In genomic region chr6:165818200-165818599, GRCh38 we compare ENCODE assay signal across 1 cellular context.
TF ChIP-seq lines count a peak whose summit lies in the region.

No MANE protein-coding gene starts in this region.

TF ChIP-seq in GM23338, 12 proteins besides CTCF, POLR2A, EP300 and RAD21 (continued from another document):
- TF ChIP-seq REST (IDR thresholded peaks at IDR 0.05; ENCODE audit: unreplicated experiment): no peak
- TF ChIP-seq, protein P1, sequence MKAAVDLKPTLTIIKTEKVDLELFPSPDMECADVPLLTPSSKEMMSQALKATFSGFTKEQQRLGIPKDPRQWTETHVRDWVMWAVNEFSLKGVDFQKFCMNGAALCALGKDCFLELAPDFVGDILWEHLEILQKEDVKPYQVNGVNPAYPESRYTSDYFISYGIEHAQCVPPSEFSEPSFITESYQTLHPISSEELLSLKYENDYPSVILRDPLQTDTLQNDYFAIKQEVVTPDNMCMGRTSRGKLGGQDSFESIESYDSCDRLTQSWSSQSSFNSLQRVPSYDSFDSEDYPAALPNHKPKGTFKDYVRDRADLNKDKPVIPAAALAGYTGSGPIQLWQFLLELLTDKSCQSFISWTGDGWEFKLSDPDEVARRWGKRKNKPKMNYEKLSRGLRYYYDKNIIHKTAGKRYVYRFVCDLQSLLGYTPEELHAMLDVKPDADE (IDR thresholded peaks at IDR 0.05): no peak
TF ChIP-seq in GM23338: peak in this region for 0.
